Comparison of ENCODE assay signal across 9 cellular contexts in genomic region chr5:173281910-173282309, GRCh38. TPM values are rescaled to one million over a fixed set of nuclear protein-coding genes. Genes with fewer than 3 reads are reported as not detected.
DNase-seq lines count a peak whose midpoint lies in the region; ATAC-seq and TF ChIP-seq lines count a peak whose summit lies in the region.
"Had no signal": no experiment of that assay in that cellular context is flagged by ENCODE, and none has a peak within 500 bp of the region (broad histone marks: within the 10 kb centered on the region; RNA-seq: fewer than 3 reads in every experiment).

No MANE protein-coding gene starts in this region.

- peaks cover 15% of the 10 kb centered on the region for H3K27me3 Mint-ChIP-seq in chondrocyte (ENCODE audit: low read depth)
- H3K27me3 Mint-ChIP-seq in nephron progenitor cell (ENCODE audit: low read depth, poor library complexity): peaks cover 87% of the 10 kb centered on the region
- peaks cover 52% of the 10 kb centered on the region for H3K27me3 Mint-ChIP-seq in activated naive CD8-positive, alpha-beta T cell treated with anti-CD3 and anti-CD28 coated beads for 36 hours

- ATAC-seq in GM21786 (IDR thresholded peaks at IDR 0.05; ENCODE audit: unreplicated experiment): no peak

- H3K36me3 Mint-ChIP-seq in chondrocyte (ENCODE audit: low read depth) (no peaks in the 10 kb centered on the region), nephron progenitor cell (ENCODE audit: low read depth) (no peaks in the 10 kb centered on the region)
- H3K36me3 Mint-ChIP-seq in activated naive CD8-positive, alpha-beta T cell treated with anti-CD3 and anti-CD28 coated beads for 36 hours: no peaks in the 10 kb centered on the region

- no peak overlapping the region for H3K27ac Mint-ChIP-seq in chondrocyte (ENCODE audit: unreplicated experiment)
- H3K27ac Mint-ChIP-seq in nephron progenitor cell: no peak overlapping the region
- no peak overlapping the region for H3K27ac Mint-ChIP-seq in activated naive CD8-positive, alpha-beta T cell treated with anti-CD3 and anti-CD28 coated beads for 36 hours

- DNase-seq in DMS 273 (lab: John Stamatoyannopoulos, UW; ENCODE audit: unreplicated experiment) (peak; percentile 62), DMS 273 treated with DMSO at 0.1 percent for 48 hours (lab: John Stamatoyannopoulos, UW) (no peak), NCI-H524 (lab: John Stamatoyannopoulos, UW) (peak; percentile 40 to 80), chondrocyte (ENCODE audit: low spot score) (no peak), nephron progenitor cell (no peak), epidermal melanocyte (ENCODE audit: insufficient read length, low spot score) (no peak)
- DNase-seq in activated naive CD8-positive, alpha-beta T cell treated with anti-CD3 and anti-CD28 coated beads for 36 hours: no peak
- DNase-seq: NCI-H510A had no signal

- peaks cover 7% of the 10 kb centered on the region for H3K9me3 Mint-ChIP-seq in chondrocyte (ENCODE audit: low read depth)
- H3K9me3 Mint-ChIP-seq in nephron progenitor cell: peaks cover 5% of the 10 kb centered on the region
- peaks cover 3% of the 10 kb centered on the region for H3K9me3 Mint-ChIP-seq in activated naive CD8-positive, alpha-beta T cell treated with anti-CD3 and anti-CD28 coated beads for 36 hours

- TF ChIP-seq CTCF in chondrocyte (IDR thresholded peaks at IDR 0.05) (peak; percentile 73), nephron progenitor cell (IDR thresholded peaks at IDR 0.05) (peak; percentile 48)

- no peak overlapping the region for H3K4me3 Mint-ChIP-seq in chondrocyte (ENCODE audit: unreplicated experiment)
- H3K4me3 Mint-ChIP-seq in nephron progenitor cell: no peak overlapping the region
- H3K4me3 Mint-ChIP-seq in activated naive CD8-positive, alpha-beta T cell treated with anti-CD3 and anti-CD28 coated beads for 36 hours: no peak overlapping the region

- H3K4me1 Mint-ChIP-seq in chondrocyte (ENCODE audit: low read depth): peaks cover 15% of the 10 kb centered on the region
- no peaks in the 10 kb centered on the region for H3K4me1 Mint-ChIP-seq in nephron progenitor cell
- peaks cover 5% of the 10 kb centered on the region for H3K4me1 Mint-ChIP-seq in activated naive CD8-positive, alpha-beta T cell treated with anti-CD3 and anti-CD28 coated beads for 36 hours

RNA-seq across cellular contexts. Expression of gene STC2, which starts 46.3 kb away (rescaled TPM):
- total RNA-seq in chondrocyte: 321 to 1,121 TPM (median 1,110 TPM) in 3 replicates
- total RNA-seq in activated naive CD8-positive, alpha-beta T cell treated with anti-CD3 and anti-CD28 coated beads for 36 hours: 10 to 100 TPM; 41.1 to 41.2 TPM

RNA-seq across cellular contexts. Expression of gene NKX2-5, which starts 46.9 kb away (rescaled TPM):
- 14.8 to 23.7 TPM (median 15.4 TPM) in 3 replicates for total RNA-seq in chondrocyte
- under 1 TPM; 0.12 to 0.21 TPM for total RNA-seq in activated naive CD8-positive, alpha-beta T cell treated with anti-CD3 and anti-CD28 coated beads for 36 hours

Comparison
In these comparisons a context has a peak if more than half of its experiments do, and no peak if none do; other contexts are left out.
1. DNase-seq: peak in DMS 273 (single experiment) and NCI-H524 (2 of 2); none in DMS 273 treated with DMSO at 0.1 percent for 48 hours (single experiment), chondrocyte (single experiment), nephron progenitor cell (single experiment), epidermal melanocyte (single experiment) and activated naive CD8-positive, alpha-beta T cell treated with anti-CD3 and anti-CD28 coated beads for 36 hours (single experiment).
2. RNA of gene NKX2-5, which starts 46.9 kb away (total RNA-seq): 14.8 to 23.7 TPM in chondrocyte; 0.12 to 0.21 TPM in activated naive CD8-positive, alpha-beta T cell treated with anti-CD3 and anti-CD28 coated beads for 36 hours; every median in the first group is over 10 times any median in the second.